Comparison of ENCODE assay signal across 12 cellular contexts in the genomic region with DNA sequence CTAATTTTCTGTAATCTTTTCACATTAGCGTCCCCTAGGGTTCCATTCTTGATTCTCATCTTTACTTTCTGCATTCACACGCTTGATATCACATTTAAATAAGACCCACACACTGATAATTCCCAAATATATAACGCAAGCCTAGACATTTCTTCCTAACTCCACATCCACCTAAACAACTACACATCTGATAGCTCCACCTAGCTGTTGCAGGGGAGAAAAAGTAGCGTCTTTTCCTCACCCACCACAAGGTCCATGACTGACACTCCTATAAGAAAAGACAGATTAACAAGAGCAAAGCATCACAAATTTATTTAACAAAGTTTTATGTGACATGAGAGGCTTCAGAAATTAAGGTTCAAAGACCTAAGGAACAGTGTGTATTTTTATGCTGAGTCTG.
DNase-seq lines count a peak whose midpoint lies in the region; ATAC-seq and TF ChIP-seq lines count a peak whose summit lies in the region.
"Had no signal": no experiment of that assay in that cellular context is flagged by ENCODE, and none has a peak within 500 bp of the region (broad histone marks: within the 10 kb centered on the region; RNA-seq: fewer than 3 reads in every experiment).

No MANE protein-coding gene starts in this region.

- H3K4me3 ChIP-seq in LNCaP clone FGC (ENCODE audit: low read depth, low read length): no peak overlapping the region
- no peak overlapping the region for H3K4me3 ChIP-seq in WERI-Rb-1 (ENCODE audit: low read depth, low read length)
- H3K4me3 ChIP-seq: BLaER1 treated with 17β-estradiol and CSF1 and Interleukin-3, amounts not matched to agents 10 nM and 100 nM; gastrocnemius medialis had no signal

- peaks cover 5% of the 10 kb centered on the region for H3K9me3 ChIP-seq in WERI-Rb-1 (ENCODE audit: severe bottlenecking)
- H3K9me3 ChIP-seq: gastrocnemius medialis had no signal

- peak; percentile 6 for DNase-seq in Caki2 (ENCODE audit: low read depth)
- DNase-seq in LNCaP clone FGC (ENCODE audit: low read depth): no peak
- DNase-seq in WERI-Rb-1: no peak
- peak; percentile 32 for DNase-seq in medulla oblongata (ENCODE audit: extremely low spot score)
- DNase-seq in HEK293T (ENCODE audit: extremely low spot score): no peak
- DNase-seq in dermis blood vessel endothelial cell: no peak
- no peak for DNase-seq in SKM-1 treated with dmso at 0.1 percent for 144 hours (lab: John Stamatoyannopoulos, UW; ENCODE audit: unreplicated experiment)
- DNase-seq: activated CD8-positive, alpha-beta memory T cell treated with anti-CD3 and anti-CD28 coated beads, Interleukin-2, amount 50 U/mL, for 4 hours; gastrocnemius medialis; NCI-H2081 treated with DMSO at 0.1 percent for 48 hours had no signal

- H3K27ac ChIP-seq in WERI-Rb-1: no peak overlapping the region
- H3K27ac ChIP-seq: BLaER1 treated with 17β-estradiol and CSF1 and Interleukin-3, amounts not matched to agents 10 nM and 100 nM; gastrocnemius medialis had no signal

- peak; percentile 54 for TF ChIP-seq CTCF in LNCaP clone FGC (IDR thresholded peaks at IDR 0.05; ENCODE audit: control insufficient read depth, extremely low read depth, insufficient read depth)
- TF ChIP-seq CTCF in WERI-Rb-1 (IDR thresholded peaks at IDR 0.05; ENCODE audit: low read depth, low read length): peak; percentile 36

- CTCF ChIA-PET in HEK293T (lab: Yijun Ruan, JAX): interaction anchor here (1.2 kb wide), 1 partner anchor 11 kb away, joined by 3 read pairs; no protein-coding TSS in a partner anchor

- H3K36me3 ChIP-seq in WERI-Rb-1: no peaks in the 10 kb centered on the region
- H3K36me3 ChIP-seq: BLaER1 treated with 17β-estradiol and CSF1 and Interleukin-3, amounts not matched to agents 10 nM and 100 nM; gastrocnemius medialis had no signal

- peaks cover 28% of the 10 kb centered on the region for H3K27me3 ChIP-seq in WERI-Rb-1 (ENCODE audit: insufficient read depth, low read depth, severe bottlenecking)
- H3K27me3 ChIP-seq: BLaER1 treated with 17β-estradiol and CSF1 and Interleukin-3, amounts not matched to agents 10 nM and 100 nM; gastrocnemius medialis had no signal

- POLR2A ChIA-PET in HEK293T (lab: Yijun Ruan, JAX): no interaction called here

- no peak for ATAC-seq in GM21576 (IDR thresholded peaks at IDR 0.05; ENCODE audit: unreplicated experiment)
- ATAC-seq: gastrocnemius medialis had no signal

- in situ Hi-C loops in Caki2 (cut with HindIII; ENCODE audit: low pct_unique_long_range_greater_than_20kb, low sequenced_read_pairs): no loop called here

TF ChIP-seq in HEK293T, 16 proteins besides CTCF, POLR2A, EP300 and RAD21:
- no peak for TF ChIP-seq HDGF (IDR thresholded peaks at IDR 0.05; ENCODE audit: borderline replicate concordance)
- TF ChIP-seq L3MBTL2 (conservative IDR thresholded peaks at IDR 0.05): no peak
- TF ChIP-seq ELF4 (IDR thresholded peaks at IDR 0.05): no peak
- no peak for TF ChIP-seq FOXK2 (IDR thresholded peaks at IDR 0.05)
- no peak for TF ChIP-seq LEF1 (IDR thresholded peaks at IDR 0.05; ENCODE audit: borderline replicate concordance)
- TF ChIP-seq FOXA1 (IDR thresholded peaks at IDR 0.05): no peak
- TF ChIP-seq ARNT (IDR thresholded peaks at IDR 0.05): no peak
- TF ChIP-seq, protein P1, sequence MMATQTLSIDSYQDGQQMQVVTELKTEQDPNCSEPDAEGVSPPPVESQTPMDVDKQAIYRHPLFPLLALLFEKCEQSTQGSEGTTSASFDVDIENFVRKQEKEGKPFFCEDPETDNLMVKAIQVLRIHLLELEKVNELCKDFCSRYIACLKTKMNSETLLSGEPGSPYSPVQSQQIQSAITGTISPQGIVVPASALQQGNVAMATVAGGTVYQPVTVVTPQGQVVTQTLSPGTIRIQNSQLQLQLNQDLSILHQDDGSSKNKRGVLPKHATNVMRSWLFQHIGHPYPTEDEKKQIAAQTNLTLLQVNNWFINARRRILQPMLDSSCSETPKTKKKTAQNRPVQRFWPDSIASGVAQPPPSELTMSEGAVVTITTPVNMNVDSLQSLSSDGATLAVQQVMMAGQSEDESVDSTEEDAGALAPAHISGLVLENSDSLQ (IDR thresholded peaks at IDR 0.05): no peak
- TF ChIP-seq TARDBP (IDR thresholded peaks at IDR 0.05): no peak
- no peak for TF ChIP-seq SP1 (IDR thresholded peaks at IDR 0.05)
- no peak for TF ChIP-seq BHLHE40 (IDR thresholded peaks at IDR 0.05; ENCODE audit: borderline replicate concordance)
- no peak for TF ChIP-seq FOXM1 (IDR thresholded peaks at IDR 0.05; ENCODE audit: borderline replicate concordance)
- no peak for TF ChIP-seq CTBP1 (IDR thresholded peaks at IDR 0.05; ENCODE audit: borderline replicate concordance)
- TF ChIP-seq ZNF384 (IDR thresholded peaks at IDR 0.05): no peak
- TF ChIP-seq SUZ12 (IDR thresholded peaks at IDR 0.05): no peak
- TF ChIP-seq NFRKB (IDR thresholded peaks at IDR 0.05): no peak

Comparison
In these comparisons a context has a peak if more than half of its experiments do, and no peak if none do; other contexts are left out.
1. DNase-seq: peak in Caki2 (single experiment) and medulla oblongata (single experiment); none in LNCaP clone FGC (single experiment), WERI-Rb-1 (single experiment), HEK293T (single experiment), dermis blood vessel endothelial cell (single experiment) and SKM-1 treated with dmso at 0.1 percent for 144 hours (single experiment).